ENCODE assay signal across 19 cellular contexts in genomic region chr6:44701637-44702101, GRCh38.
DNase-seq lines count a peak whose midpoint lies in the region; ATAC-seq and TF ChIP-seq lines count a peak whose summit lies in the region.
"Had no signal": no experiment of that assay in that cellular context is flagged by ENCODE, and none has a peak within 500 bp of the region (broad histone marks: within the 10 kb centered on the region; RNA-seq: fewer than 3 reads in every experiment).

No MANE protein-coding gene starts in this region.

- H3K27me3 Mint-ChIP-seq in WTC11 (ENCODE audit: low read depth): no peaks in the 10 kb centered on the region

- H3K36me3 Mint-ChIP-seq in WTC11: no peaks in the 10 kb centered on the region
- H3K36me3 Mint-ChIP-seq: naive B cell; stimulated activated memory B cell treated with anti-CD40 and anti-IgM and Interleukin-4, amounts not matched to agents 10 μg/mL and 1 μg/mL and 100 μg/mL, for 72 hours had no signal

- POLR2A ChIA-PET in WTC11 (lab: Charles Lee): no interaction called here

- peaks cover 17% of the 10 kb centered on the region for H3K4me1 Mint-ChIP-seq in WTC11
- H3K4me1 Mint-ChIP-seq: naive B cell had no signal

- ATAC-seq in WTC11: peak; percentile 83
- no peak for ATAC-seq in sciatic nerve
- ATAC-seq: HCT116; stimulated activated memory B cell treated with anti-CD40 and anti-IgM and Interleukin-4, amounts not matched to agents 10 μg/mL and 1 μg/mL and 100 μg/mL, for 72 hours had no signal

- intact Hi-C loops in sciatic nerve (cut with DNase I): no loop called here

- no peak overlapping the region for H3K4me3 ChIP-seq in fibroblast of pulmonary artery (replicated peaks; ENCODE audit: low read depth, low read length)
- H3K4me3 ChIP-seq: BLaER1, ovary, sigmoid colon had no signal

- H3K27ac Mint-ChIP-seq in WTC11: no peak overlapping the region
- H3K27ac Mint-ChIP-seq: naive B cell; stimulated activated memory B cell treated with anti-CD40 and anti-IgM and Interleukin-4, amounts not matched to agents 10 μg/mL and 1 μg/mL and 100 μg/mL, for 72 hours had no signal

- DNase-seq in AG09319 (ENCODE audit: extremely low read depth, low read depth) (peak; percentile 52), Daoy (ENCODE audit: low read depth) (peak; percentile 65), WTC11 (ENCODE audit: low spot score) (peak; percentile 17), fibroblast of pulmonary artery (ENCODE audit: low read depth) (peak; percentile 42), sciatic nerve (ENCODE audit: low spot score) (no peak), NCI-H446 treated with DMSO at 0.1 percent for 48 hours (lab: John Stamatoyannopoulos, UW) (no peak), cerebellum (ENCODE audit: low spot score) (no peak)
- DNase-seq: activated CD4-positive, CD25-positive, alpha-beta regulatory T cell treated with anti-CD3 and anti-CD28 coated beads, Interleukin-2, amount 50 U/mL, for 72 hours; activated effector memory CD4-positive, alpha-beta T cell treated with Interleukin-2 at 50 U/mL for 16 hours; amniotic stem cell; effector CD4-positive, alpha-beta T cell; IMR-90; naive B cell; NCI-H146; ovary; sigmoid colon had no signal

- CTCF ChIA-PET in WTC11 (lab: Charles Lee): interaction anchor here (0.8 to 1.9 kb wide), 5 partner anchors 33 to 226 kb away, joined by 3 to 7 read pairs (median 5); no protein-coding TSS in a partner anchor

- TF ChIP-seq CTCF in AG09319 (IDR thresholded peaks at IDR 0.05; ENCODE audit: low read depth, low read length): no peak
- no peak for TF ChIP-seq CTCF in WTC11 (IDR thresholded peaks at IDR 0.05)
- no peak for TF ChIP-seq CTCF in fibroblast of pulmonary artery (IDR thresholded peaks at IDR 0.05; ENCODE audit: low read length, missing control alignments)

- H3K4me3 Mint-ChIP-seq in WTC11: no peak overlapping the region
- H3K4me3 Mint-ChIP-seq: stimulated activated memory B cell treated with anti-CD40 and anti-IgM and Interleukin-4, amounts not matched to agents 10 μg/mL and 1 μg/mL and 100 μg/mL, for 72 hours had no signal

- H3K9me3 Mint-ChIP-seq in WTC11: no peaks in the 10 kb centered on the region
- H3K9me3 Mint-ChIP-seq: stimulated activated memory B cell treated with anti-CD40 and anti-IgM and Interleukin-4, amounts not matched to agents 10 μg/mL and 1 μg/mL and 100 μg/mL, for 72 hours had no signal

TF ChIP-seq in WTC11, 78 proteins besides CTCF, POLR2A, EP300 and RAD21:
- TF ChIP-seq PRDM15 (CRISPR knock-in tag; IDR thresholded peaks at IDR 0.05) (peak; percentile 84), TP53 (CRISPR knock-in tag; IDR thresholded peaks at IDR 0.05) (no peak), PRRX2 (CRISPR knock-in tag; IDR thresholded peaks at IDR 0.05) (no peak), ZNF219 (CRISPR knock-in tag; IDR thresholded peaks at IDR 0.05; ENCODE audit: borderline replicate concordance) (no peak), ZSCAN18 (CRISPR knock-in tag; IDR thresholded peaks at IDR 0.05) (no peak), USF2 (CRISPR knock-in tag; IDR thresholded peaks at IDR 0.05) (peak; percentile 29; the same call in 1 of the 2 replicates), CREM (CRISPR knock-in tag; IDR thresholded peaks at IDR 0.05) (no peak)
TF ChIP-seq in WTC11: peak in this region for 2.

Comparison
In these comparisons a context has a peak if more than half of its experiments do, and no peak if none do; other contexts are left out.
1. DNase-seq: peak in AG09319 (single experiment), Daoy (single experiment), WTC11 (single experiment) and fibroblast of pulmonary artery (single experiment); none in sciatic nerve (single experiment), NCI-H446 treated with DMSO at 0.1 percent for 48 hours (single experiment) and cerebellum (single experiment).